In genomic region chr9:92723801-92724323, GRCh38 we compare ENCODE assay signal across 14 cellular contexts. TPM values are rescaled to one million over a fixed set of nuclear protein-coding genes. Genes with fewer than 3 reads are reported as not detected.
DNase-seq lines count a peak whose midpoint lies in the region; ATAC-seq and TF ChIP-seq lines count a peak whose summit lies in the region.
"Had no signal": no experiment of that assay in that cellular context is flagged by ENCODE, and none has a peak within 500 bp of the region (broad histone marks: within the 10 kb centered on the region; RNA-seq: fewer than 3 reads in every experiment).

No MANE protein-coding gene starts in this region.

- intact Hi-C loops in right cardiac atrium (cut with DNase I) (loop anchor here in 1 of 4 donors (10.0 kb wide), 1 partner anchor 71 kb away; no protein-coding TSS in a partner anchor), mammary epithelial cell (cut with micrococcal nuclease) (loop anchor here (1.0 to 2.0 kb wide), 2 partner anchors 13 to 41 kb away; no protein-coding TSS in a partner anchor), vagina (cut with DNase I) (no loop called here)
- intact Hi-C loops in naive thymus-derived CD4-positive, alpha-beta T cell (cut with micrococcal nuclease) = no loop called here

- dilution Hi-C loops in mammary epithelial cell (cut with HindIII; ENCODE audit: low sequenced_read_pairs) = no loop called here

- H3K79me2 ChIP-seq in mammary epithelial cell (ENCODE audit: insufficient read depth, low read length) (peaks cover 85% of the 10 kb centered on the region), GM23248 (ENCODE audit: insufficient read depth) (peaks cover 53% of the 10 kb centered on the region)

- H3K4me3 Mint-ChIP-seq in naive thymus-derived CD4-positive, alpha-beta T cell = no peak overlapping the region

- H3K36me3 ChIP-seq in right atrium auricular region (peaks cover 53% of the 10 kb centered on the region), mammary epithelial cell (ENCODE audit: insufficient read depth, low read length) (peaks cover 28% of the 10 kb centered on the region), vagina (peaks cover 0 to 48% of the 10 kb centered on the region in 2 donors), GM23248 (ENCODE audit: low read depth) (no peaks in the 10 kb centered on the region)
- H3K36me3 ChIP-seq in naive thymus-derived CD4-positive, alpha-beta T cell (ENCODE audit: control insufficient read depth in 2 of 3, insufficient read depth in 3 of 3, low read length in 3 of 3) = peaks cover 0 to 99% (median 13%) of the 10 kb centered on the region in 3 experiments

- in situ Hi-C loops in mammary epithelial cell (cut with MboI; ENCODE audit: low sequenced_read_pairs in 2 of 2) = no loop called here
- in situ Hi-C loops in GM23248 (cut with MboI) = no loop called here

- TF ChIP-seq POLR2A in vagina (IDR thresholded peaks at IDR 0.05) = no peak

- H2AFZ ChIP-seq in mammary epithelial cell (ENCODE audit: low read depth, low read length) (no peak overlapping the region), GM23248 (no peak overlapping the region)

- H3K27me3 ChIP-seq in right atrium auricular region (no peaks in the 10 kb centered on the region), right cardiac atrium (ENCODE audit: control insufficient read depth, insufficient read depth) (no peaks in the 10 kb centered on the region), mammary epithelial cell (ENCODE audit: insufficient read depth, low read length) (no peaks in the 10 kb centered on the region), vagina (no peaks in the 10 kb centered on the region), GM23248 (replicated peaks; ENCODE audit: insufficient read depth) (no peaks in the 10 kb centered on the region)
- no peaks in the 10 kb centered on the region for H3K27me3 ChIP-seq in naive thymus-derived CD4-positive, alpha-beta T cell (ENCODE audit: control insufficient read depth in 2 of 2, insufficient read depth in 2 of 2, low read length in 2 of 2)
- H3K27me3 ChIP-seq: adrenal gland, esophagus muscularis mucosa, left lung, SJCRH30 had no signal

- H3K4me2 ChIP-seq in mammary epithelial cell (ENCODE audit: insufficient read depth, low read depth, low read length) = peak overlapping the region; percentile 77
- no peak overlapping the region for H3K4me2 ChIP-seq in GM23248 (ENCODE audit: unreplicated experiment)

- peak; percentile 28 for DNase-seq in right atrium auricular region (ENCODE audit: low spot score)
- DNase-seq in right cardiac atrium = no peak
- DNase-seq in mammary epithelial cell = no peak
- DNase-seq in naive thymus-derived CD4-positive, alpha-beta T cell = no peak
- DNase-seq in vagina (ENCODE audit: extremely low spot score in 2 of 2) = peak in 1 of 2 donors; percentile 77
- DNase-seq in cerebellum (ENCODE audit: low spot score) = no peak
- no peak for DNase-seq in NCI-H2081 (lab: John Stamatoyannopoulos, UW)
- no peak for DNase-seq in GM23248
- DNase-seq: DMS 273 treated with DMSO at 0.1 percent for 48 hours; left lung; SJCRH30; stimulated activated naive CD8-positive, alpha-beta T cell treated with anti-CD3 and anti-CD28 coated beads, Interleukin-15, Interleukin-2, amounts not matched to agents 100 U/mL and 50 U/mL, for 24 hours had no signal

- H3K27me3 Mint-ChIP-seq in naive thymus-derived CD4-positive, alpha-beta T cell = no peaks in the 10 kb centered on the region

- H3K27ac ChIP-seq in right atrium auricular region = no peak overlapping the region
- H3K27ac ChIP-seq in right cardiac atrium (ENCODE audit: low read length) = no peak overlapping the region
- peak overlapping the region; percentile 94 for H3K27ac ChIP-seq in mammary epithelial cell (ENCODE audit: insufficient read depth, low read depth, low read length)
- no peak overlapping the region for H3K27ac ChIP-seq in naive thymus-derived CD4-positive, alpha-beta T cell (ENCODE audit: low read depth, low read length)
- H3K27ac ChIP-seq in vagina = peak overlapping the region; percentile 77
- H3K27ac ChIP-seq in GM23248 = no peak overlapping the region
- H3K27ac ChIP-seq: adrenal gland, esophagus muscularis mucosa, SJCRH30 had no signal

- ATAC-seq in right cardiac atrium = no peak
- no peak for ATAC-seq in naive thymus-derived CD4-positive, alpha-beta T cell
- ATAC-seq: stimulated activated naive CD8-positive, alpha-beta T cell treated with anti-CD3 and anti-CD28 coated beads, Interleukin-15, Interleukin-2, amounts not matched to agents 100 U/mL and 50 U/mL, for 24 hours had no signal

- 66% methylated on average over 9 of the region's 9 CpGs for WGBS in right cardiac atrium
- 69% methylated on average over 9 of the region's 9 CpGs for WGBS in mammary epithelial cell (ENCODE audit: low coverage, missing lambda C conversion rate)
- 65 to 71% methylated on average over 9 of the region's 9 CpGs for WGBS in GM23248 (ENCODE audit: low coverage in 1 of 2, low lambda C conversion rate in 2 of 2, missing lambda C conversion rate in 2 of 2), 2 experiments

- peak overlapping the region in 8 of 9 donors; percentile 3 to 72 (median 60) for H3K27ac Mint-ChIP-seq in naive thymus-derived CD4-positive, alpha-beta T cell

- H3K4me1 ChIP-seq in right atrium auricular region (peaks cover 0 to 21% of the 10 kb centered on the region in 2 donors), right cardiac atrium (ENCODE audit: control insufficient read depth, insufficient read depth, low read length) (peaks cover 2% of the 10 kb centered on the region), mammary epithelial cell (ENCODE audit: insufficient read depth, low read length) (peaks cover 30% of the 10 kb centered on the region), vagina (peaks cover 56% of the 10 kb centered on the region), GM23248 (ENCODE audit: insufficient read depth) (no peaks in the 10 kb centered on the region)
- no peaks in the 10 kb centered on the region for H3K4me1 ChIP-seq in naive thymus-derived CD4-positive, alpha-beta T cell (ENCODE audit: control insufficient read depth in 2 of 2, insufficient read depth in 2 of 2, low read length in 2 of 2)
- H3K4me1 ChIP-seq: adrenal gland had no signal

- H3F3A ChIP-seq in GM23248 (ENCODE audit: insufficient read depth) = no peaks in the 10 kb centered on the region

- no TSS peak for BruUV-seq in mammary epithelial cell (replicated peaks; lab: Mats Ljungman, UMichigan)

- POLR2A ChIA-PET in naive thymus-derived CD4-positive, alpha-beta T cell (lab: Charles Lee) = no interaction called here

- no peaks in the 10 kb centered on the region for H4K20me1 ChIP-seq in mammary epithelial cell (ENCODE audit: insufficient read depth, low read length)
- H4K20me1 ChIP-seq in GM23248 (ENCODE audit: insufficient read depth) = no peaks in the 10 kb centered on the region

- H3K9me2 ChIP-seq in GM23248 (ENCODE audit: insufficient read depth) = no peaks in the 10 kb centered on the region

- H3K9me3 ChIP-seq in right atrium auricular region = no peaks in the 10 kb centered on the region
- H3K9me3 ChIP-seq in right cardiac atrium (ENCODE audit: control insufficient read depth, low read length) = no peaks in the 10 kb centered on the region
- no peaks in the 10 kb centered on the region for H3K9me3 ChIP-seq in mammary epithelial cell (replicated peaks; ENCODE audit: insufficient read depth, low read length)
- no peaks in the 10 kb centered on the region for H3K9me3 ChIP-seq in naive thymus-derived CD4-positive, alpha-beta T cell (ENCODE audit: control insufficient read depth in 2 of 3, low read length in 3 of 3)
- no peaks in the 10 kb centered on the region for H3K9me3 ChIP-seq in vagina
- no peaks in the 10 kb centered on the region for H3K9me3 ChIP-seq in GM23248 (ENCODE audit: low read depth)
- H3K9me3 ChIP-seq: adrenal gland, esophagus muscularis mucosa, left lung, SJCRH30 had no signal

- CTCF ChIA-PET in mammary epithelial cell (lab: Charles Lee; ENCODE audit: low non-redundant PET) = no interaction called here
- CTCF ChIA-PET in naive thymus-derived CD4-positive, alpha-beta T cell (lab: Charles Lee) = interaction anchor here (0.6 kb wide), 1 partner anchor 958 kb away, joined by 3 read pairs; no protein-coding TSS in a partner anchor

- peaks cover 0 to 34% (median 12%) of the 10 kb centered on the region in 5 donors for H3K36me3 Mint-ChIP-seq in naive thymus-derived CD4-positive, alpha-beta T cell

- H3K9ac ChIP-seq in mammary epithelial cell (ENCODE audit: insufficient read depth, low read length) (peak overlapping the region; percentile 75), GM23248 (no peak overlapping the region)

- H3K9me3 Mint-ChIP-seq in naive thymus-derived CD4-positive, alpha-beta T cell = no peaks in the 10 kb centered on the region

- H3K4me3 ChIP-seq in right atrium auricular region (no peak overlapping the region), right cardiac atrium (ENCODE audit: low read length) (no peak overlapping the region), mammary epithelial cell (replicated peaks in 1 of 3; ENCODE audit: insufficient read depth in 1 of 3, low read depth in 2 of 3, low read length in 3 of 3) (no peak overlapping the region), vagina (no peak overlapping the region), GM23248 (no peak overlapping the region)
- H3K4me3 ChIP-seq in naive thymus-derived CD4-positive, alpha-beta T cell (ENCODE audit: low read length) = no peak overlapping the region
- H3K4me3 ChIP-seq: adrenal gland, esophagus muscularis mucosa, left lung, SJCRH30 had no signal

- no peak for TF ChIP-seq CTCF in right atrium auricular region (IDR thresholded peaks at IDR 0.05)
- no peak for TF ChIP-seq CTCF in mammary epithelial cell (conservative IDR thresholded peaks at IDR 0.05 in 1 of 2, IDR thresholded peaks at IDR 0.05 in 1 of 2; ENCODE audit: extremely low read depth in 1 of 2, insufficient read depth in 1 of 2, low read depth in 1 of 2, low read length in 2 of 2)
- TF ChIP-seq CTCF in vagina (IDR thresholded peaks at IDR 0.05) = no peak

- peaks cover 3 to 16% (median 6%) of the 10 kb centered on the region in 7 donors for H3K4me1 Mint-ChIP-seq in naive thymus-derived CD4-positive, alpha-beta T cell

RNA-seq across cellular contexts. Expression of gene BICD2, which starts 40.8 kb away (rescaled TPM):
- 10 to 100 TPM; 32.2 to 40.4 TPM for total RNA-seq in right atrium auricular region
- total RNA-seq in right cardiac atrium = 10 to 100 TPM; 29.5 to 36.0 (median 33.8) TPM
- 20.0 TPM for polyA plus RNA-seq in right cardiac atrium
- 10 to 100 TPM; 57.6 to 98.9 TPM for total RNA-seq in mammary epithelial cell
- polyA plus RNA-seq in mammary epithelial cell = 15.2 TPM
- polyA minus RNA-seq in mammary epithelial cell = 26.5 TPM
- 10 to 100 TPM; 20.2 to 28.8 (median 28.0) TPM for total RNA-seq in naive thymus-derived CD4-positive, alpha-beta T cell
- 10 to 100 TPM in 1 of 2 donors, 1 to 10 TPM in 1; 7.4 to 20.8 TPM for polyA plus RNA-seq in naive thymus-derived CD4-positive, alpha-beta T cell
- 82.7 TPM for total RNA-seq in vagina
- 32.4 TPM for total RNA-seq in cerebellum
- 45.0 and 53.5 TPM in 2 replicates for total RNA-seq in GM23248 (2014; rRNA removed; shearing (Covaris generic))
- 25.6 and 27.5 TPM in 2 replicates for polyA plus RNA-seq in GM23248 (2016; fragmentation: Nextera tagmentation; extraction: Ambion mirVana)

RNA-seq across cellular contexts. Expression of gene IPPK, which starts 53.9 kb away (rescaled TPM):
- total RNA-seq in right atrium auricular region (10 to 100 TPM in 1 of 2 donors, 1 to 10 TPM in 1; 8.9 to 13.1 TPM), right cardiac atrium (10 to 100 TPM; 10.2 to 20.9 (median 11.6) TPM), mammary epithelial cell (10 to 100 TPM; 13.4 to 25.0 TPM), vagina (39.5 TPM), cerebellum (11.3 TPM)
- polyA plus RNA-seq in right cardiac atrium (8.6 TPM), mammary epithelial cell (25.2 TPM), GM23248 (2016; fragmentation: Nextera tagmentation; extraction: Ambion mirVana) (10.4 and 10.7 TPM in 2 replicates)
- 48.0 TPM for polyA minus RNA-seq in mammary epithelial cell
- total RNA-seq in naive thymus-derived CD4-positive, alpha-beta T cell = 10 to 100 TPM in 1 of 5 experiments, 1 to 10 TPM in 4; 5.9 to 12.8 (median 7.4) TPM
- 1 to 10 TPM; 2.8 to 9.8 TPM for polyA plus RNA-seq in naive thymus-derived CD4-positive, alpha-beta T cell
- total RNA-seq in GM23248 (2014; rRNA removed; shearing (Covaris generic)) = 17.8 and 18.3 TPM in 2 replicates

Comparison
In these comparisons a context has a peak if more than half of its experiments do, and no peak if none do; other contexts are left out.
1. H3K27ac ChIP-seq: peak in mammary epithelial cell (single experiment) and vagina (single experiment); none in right atrium auricular region (0 of 2), right cardiac atrium (single experiment), naive thymus-derived CD4-positive, alpha-beta T cell (single experiment) and GM23248 (single experiment).